Comparison of ENCODE assay signal across 18 cellular contexts in genomic region chr3:197238842-197239241, GRCh38. TPM values are rescaled to one million over a fixed set of nuclear protein-coding genes. Genes with fewer than 3 reads are reported as not detected.
DNase-seq lines count a peak whose midpoint lies in the region; ATAC-seq, FAIRE-seq and TF ChIP-seq lines count a peak whose summit lies in the region.
"Had no signal": no experiment of that assay in that cellular context is flagged by ENCODE, and none has a peak within 500 bp of the region (broad histone marks: within the 10 kb centered on the region; RNA-seq: fewer than 3 reads in every experiment).

No MANE protein-coding gene starts in this region.

- H3K4me1 ChIP-seq in mammary epithelial cell (ENCODE audit: insufficient read depth, low read length) (no peaks in the 10 kb centered on the region), GM12878 (ENCODE audit: control insufficient read depth, insufficient read depth, low read length) (peaks cover 24% of the 10 kb centered on the region)
- H3K4me1 ChIP-seq: uterus had no signal

- no peak overlapping the region for H3K4me3 ChIP-seq in mammary epithelial cell (replicated peaks in 1 of 3; ENCODE audit: insufficient read depth in 1 of 3, low read depth in 2 of 3, low read length in 3 of 3)
- peak overlapping the region; percentile 35; the same call in 1 of the 2 replicates for H3K4me3 ChIP-seq in GM12878
- H3K4me3 ChIP-seq: heart right ventricle, uterus had no signal

- no peak for TF ChIP-seq POLR2A in GM12878 (IDR thresholded peaks at IDR 0.05; ENCODE audit: low read depth, low read length)

- peak overlapping the region; percentile 78 for H3K27ac Mint-ChIP-seq in MCF 10A (ENCODE audit: low read depth, unreplicated experiment)
- H3K27ac Mint-ChIP-seq: activated B cell treated with CpG ODN at 0.5 μM for 24 hours; activated naive CD8-positive, alpha-beta T cell treated with anti-CD3 and anti-CD28 coated beads, Interleukin-2, amount 10 ng/mL, durations not matched to agents 7 days and 5 days had no signal

- H3K27me3 Mint-ChIP-seq in MCF 10A (ENCODE audit: insufficient read depth, unreplicated experiment), result no peaks in the 10 kb centered on the region
- H3K27me3 Mint-ChIP-seq: activated B cell treated with CpG ODN at 0.5 μM for 24 hours; activated naive CD8-positive, alpha-beta T cell treated with anti-CD3 and anti-CD28 coated beads, Interleukin-2, amount 10 ng/mL, durations not matched to agents 7 days and 5 days had no signal

- no peak for FAIRE-seq in GM12878 (lab: Jason Lieb, UNC)
- FAIRE-seq: bronchial epithelial cell had no signal

- no peak for TF ChIP-seq EP300 in GM12878 (IDR thresholded peaks at IDR 0.05; ENCODE audit: borderline replicate concordance in 1 of 2, control insufficient read depth in 1 of 2, low read depth in 2 of 2, low read length in 2 of 2)

- no peak overlapping the region for H3K4me3 Mint-ChIP-seq in MCF 10A (ENCODE audit: unreplicated experiment)
- H3K4me3 Mint-ChIP-seq: activated B cell treated with CpG ODN at 0.5 μM for 24 hours; activated naive CD8-positive, alpha-beta T cell treated with anti-CD3 and anti-CD28 coated beads, Interleukin-2, amount 10 ng/mL, durations not matched to agents 7 days and 5 days had no signal

- H3K27ac ChIP-seq in mammary epithelial cell (ENCODE audit: insufficient read depth, low read depth, low read length) (no peak overlapping the region), GM12878 (ENCODE audit: control insufficient read depth, insufficient read depth) (peak overlapping the region; percentile 62)
- H3K27ac ChIP-seq: heart right ventricle, uterus had no signal

- POLR2A ChIA-PET in MCF 10A (lab: Yijun Ruan, JAX), result interaction anchor here (0.6 kb wide), 1 partner anchor 52 kb away, joined by 4 read pairs; no protein-coding TSS in a partner anchor
- POLR2A ChIA-PET in GM12878 (lab: Charles Lee), result interaction anchor here (0.9 kb wide), 1 partner anchor 17 kb away, joined by 4 read pairs; no protein-coding TSS in a partner anchor

- RAD21 ChIA-PET in GM12878 (lab: Charles Lee; ENCODE audit: unreplicated experiment), result interaction anchor here (1.0 kb wide), 1 partner anchor 15 kb away, joined by 5 read pairs; no protein-coding TSS in a partner anchor

- BruUV-seq in MCF 10A (replicated peaks; lab: Mats Ljungman, UMichigan), result no TSS peak
- BruUV-seq in mammary epithelial cell (replicated peaks; lab: Mats Ljungman, UMichigan), result no TSS peak
- BruUV-seq in GM12878 (replicated peaks; lab: Mats Ljungman, UMichigan), result no TSS peak

- dilution Hi-C loops in mammary epithelial cell (cut with HindIII; ENCODE audit: low sequenced_read_pairs), result loop anchor here (5.0 kb wide), 1 partner anchor 338 kb away; no protein-coding TSS in a partner anchor

- H3K79me2 ChIP-seq in mammary epithelial cell (ENCODE audit: insufficient read depth, low read length), result peaks cover 100% of the 10 kb centered on the region
- peaks cover 72% of the 10 kb centered on the region for H3K79me2 ChIP-seq in GM12878 (ENCODE audit: control insufficient read depth, insufficient read depth, low read length)

- SMC1A ChIA-PET in GM12878 (lab: Charles Lee; ENCODE audit: uncharacterized antibody, unreplicated experiment), result interaction anchor here (0.8 to 8.3 kb wide), 2 partner anchors 9 to 14 kb away, joined by 5 to 63 read pairs; no protein-coding TSS in a partner anchor

- CTCF ChIA-PET in MCF 10A (lab: Yijun Ruan, JAX) (interaction anchor here (0.8 kb wide), 1 partner anchor 216 kb away, joined by 4 read pairs; no protein-coding TSS in a partner anchor), mammary epithelial cell (lab: Charles Lee; ENCODE audit: low non-redundant PET) (no interaction called here), GM12878 (lab: Yijun Ruan, JAX) (interaction anchor here (1.4 to 9.1 kb wide), 3 partner anchors 16 to 263 kb away, joined by 4 to 70 read pairs (median 24); no protein-coding TSS in a partner anchor)

- no peak for TF ChIP-seq CTCF in MCF 10A (IDR thresholded peaks at IDR 0.05; ENCODE audit: unreplicated experiment)
- TF ChIP-seq CTCF in mammary epithelial cell (conservative IDR thresholded peaks at IDR 0.05 in 1 of 2, IDR thresholded peaks at IDR 0.05 in 1 of 2; ENCODE audit: extremely low read depth in 1 of 2, insufficient read depth in 1 of 2, low read depth in 1 of 2, low read length in 2 of 2), result no peak
- no peak for TF ChIP-seq CTCF in GM12878 (IDR thresholded peaks at IDR 0.05 in 2 of 3, conservative IDR thresholded peaks at IDR 0.05 in 1 of 3; ENCODE audit: control insufficient read depth in 2 of 3, extremely low read depth in 1 of 3, insufficient read depth in 1 of 3, low read depth in 3 of 3, low read length in 3 of 3)

- ATAC-seq in GM21825 (IDR thresholded peaks at IDR 0.05; ENCODE audit: unreplicated experiment), result peak; percentile 59
- peak; percentile 88 for ATAC-seq in GM12878
- no peak for ATAC-seq in left ventricle myocardium superior
- no peak for ATAC-seq in HG02840 (IDR thresholded peaks at IDR 0.05; ENCODE audit: low FRiP score, unreplicated experiment)
- ATAC-seq: heart right ventricle had no signal

- H3K9me3 Mint-ChIP-seq in MCF 10A (ENCODE audit: unreplicated experiment), result peaks cover 30% of the 10 kb centered on the region

- in situ Hi-C loops in mammary epithelial cell (cut with MboI; ENCODE audit: low sequenced_read_pairs in 2 of 2) (no loop called here), GM12878 (cut with MboI) (no loop called here)

- H2AFZ ChIP-seq in mammary epithelial cell (ENCODE audit: low read depth, low read length) (no peak overlapping the region), GM12878 (ENCODE audit: control insufficient read depth, low read depth, low read length) (no peak overlapping the region)

- H3K9ac ChIP-seq in mammary epithelial cell (ENCODE audit: insufficient read depth, low read length) (no peak overlapping the region), GM12878 (ENCODE audit: control insufficient read depth, insufficient read depth, low read length) (no peak overlapping the region)

- no peak for DNase-seq in MCF 10A (ENCODE audit: unreplicated experiment)
- DNase-seq in mammary epithelial cell, result no peak
- no peak for DNase-seq in GM12878 (ENCODE audit: low read depth, low spot score)
- DNase-seq in left ventricle myocardium superior, result no peak
- no peak for DNase-seq in NCI-H2227 (lab: John Stamatoyannopoulos, UW; ENCODE audit: unreplicated experiment)
- DNase-seq in DMS53 (lab: John Stamatoyannopoulos, UW), result no peak
- DNase-seq: activated B cell treated with CpG ODN at 0.5 μM for 24 hours; activated naive CD8-positive, alpha-beta T cell treated with anti-CD3 and anti-CD28 coated beads, Interleukin-2, amount 10 ng/mL, durations not matched to agents 7 days and 5 days; heart right ventricle; islet precursor cell; NCI-H1694 treated with DMSO at 0.1 percent for 48 hours; NCI-H510A; retina; SHP77; uterus had no signal

- H3K27me3 ChIP-seq in mammary epithelial cell (ENCODE audit: insufficient read depth, low read length) (no peaks in the 10 kb centered on the region), GM12878 (replicated peaks in 1 of 2; ENCODE audit: control insufficient read depth in 2 of 2, insufficient read depth in 2 of 2, low read length in 1 of 2) (no peaks in the 10 kb centered on the region)
- H3K27me3 ChIP-seq: heart right ventricle, uterus had no signal

- intact Hi-C loops in MCF 10A (cut with micrococcal nuclease) (no loop called here), mammary epithelial cell (cut with micrococcal nuclease) (no loop called here), GM12878 (cut with micrococcal nuclease; ENCODE audit: unreplicated experiment) (no loop called here), left ventricle myocardium superior (cut with micrococcal nuclease) (no loop called here)

- 100% methylated on average over 1 of the region's 1 CpG for WGBS in mammary epithelial cell (ENCODE audit: low coverage, missing lambda C conversion rate)
- WGBS in GM12878 (ENCODE audit: insufficient coverage, insufficient replicate concordance, low lambda C conversion rate, missing lambda C conversion rate), result 0% methylated on average over 1 of the region's 1 CpG

- peaks cover 12% of the 10 kb centered on the region for H3K9me3 ChIP-seq in mammary epithelial cell (replicated peaks; ENCODE audit: insufficient read depth, low read length)
- peaks cover 29% of the 10 kb centered on the region for H3K9me3 ChIP-seq in GM12878 (replicated peaks; ENCODE audit: control insufficient read depth, insufficient read depth, low read length)

- H3K36me3 Mint-ChIP-seq in MCF 10A (ENCODE audit: insufficient read depth, unreplicated experiment), result peaks cover 35% of the 10 kb centered on the region

- H3K4me2 ChIP-seq in mammary epithelial cell (ENCODE audit: insufficient read depth, low read depth, low read length), result no peak overlapping the region
- H3K4me2 ChIP-seq in GM12878 (ENCODE audit: control insufficient read depth, insufficient read depth), result peak overlapping the region; percentile 40

- TF ChIP-seq RAD21 in GM12878 (IDR thresholded peaks at IDR 0.05; ENCODE audit: insufficient read depth, low read depth, low read length), result no peak

- H3K36me3 ChIP-seq in mammary epithelial cell (ENCODE audit: insufficient read depth, low read length) (peaks cover 2% of the 10 kb centered on the region), GM12878 (ENCODE audit: control insufficient read depth in 2 of 2, insufficient read depth in 2 of 2, low read length in 1 of 2) (peaks cover 4 to 16% of the 10 kb centered on the region in 2 experiments)
- H3K36me3 ChIP-seq: uterus had no signal

- peaks cover 25% of the 10 kb centered on the region for H3K4me1 Mint-ChIP-seq in MCF 10A (ENCODE audit: insufficient read depth, unreplicated experiment)

- no peaks in the 10 kb centered on the region for H4K20me1 ChIP-seq in mammary epithelial cell (ENCODE audit: insufficient read depth, low read length)
- peaks cover 8% of the 10 kb centered on the region; the same call in 1 of the 2 replicates for H4K20me1 ChIP-seq in GM12878 (ENCODE audit: control insufficient read depth, insufficient read depth)

RNA-seq across cellular contexts. Expression of gene DLG1, which starts 59.6 kb away (rescaled TPM):
- total RNA-seq in MCF 10A (2022) (121 and 129 TPM in 2 replicates), mammary epithelial cell (100 to 1,000 TPM; 115 to 157 TPM), GM12878 (2014; rRNA removed) (44.8 and 51.9 TPM in 2 replicates), GM12878 (2014; rRNA removed; fragmentation: Illumina TruSeq; extraction: Trizol) (52.0 and 55.7 TPM in 2 replicates), GM12878 (2021) (60.6 and 62.4 TPM in 2 replicates), left ventricle myocardium superior (44.6 TPM)
- polyA plus RNA-seq in mammary epithelial cell (32.9 TPM), GM12878 (2011; rRNA removed) (35.8 and 49.9 TPM in 2 replicates), GM12878 (2014; fragmentation: Illumina TruSeq; extraction: Trizol) (63.1 and 85.3 TPM in 2 replicates), GM12878 (2014; fragmentation: Nextera tagmentation; extraction: Ambion mirVana) (10 to 100 TPM in 1 of 2 experiments, 1 to 10 TPM in 1; 9.2 to 10.0 TPM), GM12878 (2014; rRNA removed) (31.4 and 32.1 TPM in 2 replicates), GM12878 (2016; fragmentation: Nextera tagmentation; extraction: Ambion mirVana) (10 to 100 TPM; 40.1 to 40.2 TPM)
- polyA minus RNA-seq in mammary epithelial cell, result 172 TPM
- 221 and 244 TPM in 2 replicates for total RNA-seq in GM12878 (2013; cell fraction: nucleolus; rRNA removed)
- 17.7 TPM for polyA plus RNA-seq in GM12878 (2011; ENCODE audit: low read depth)
- 9.7 and 15.1 TPM in 2 replicates for polyA plus RNA-seq in GM12878 (2011; cell fraction: cytosol; rRNA removed)
- 34.9 and 36.7 TPM in 2 replicates for polyA plus RNA-seq in GM12878 (2011; cell fraction: nucleus; rRNA removed)
- polyA plus RNA-seq in GM12878 (2012), result 26.2 and 28.2 TPM in 2 replicates
- 42.0 and 54.8 TPM in 2 replicates for polyA minus RNA-seq in GM12878 (2011; rRNA and poly(A)+ RNA removed)
- 14.3 and 17.5 TPM in 2 replicates for polyA minus RNA-seq in GM12878 (2011; cell fraction: cytosol; rRNA and poly(A)+ RNA removed)
- 60.3 and 99.5 TPM in 2 replicates for polyA minus RNA-seq in GM12878 (2011; cell fraction: nucleus; rRNA and poly(A)+ RNA removed)

Comparison
In these comparisons a context has a peak if more than half of its experiments do, and no peak if none do; other contexts are left out.
1. ATAC-seq: peak in GM21825 (single experiment) and GM12878 (single experiment); none in left ventricle myocardium superior (single experiment) and HG02840 (single experiment).